Comparison of ENCODE assay signal across 28 cellular contexts in genomic region chr21:46347203-46347550, GRCh38.
"Had no signal": no experiment of that assay in that cellular context is flagged by ENCODE, and none has a peak within 500 bp of the region (broad histone marks: within the 10 kb centered on the region; RNA-seq: fewer than 3 reads in every experiment).

No MANE protein-coding gene starts in this region.

- H3K9me3 ChIP-seq: colonic mucosa, heart right ventricle, left lung, neutrophil, stomach, thyroid gland, upper lobe of left lung, vagina had no signal

- H3K27me3 ChIP-seq: colonic mucosa, heart right ventricle, left lung, neutrophil, stomach, thyroid gland, upper lobe of left lung, vagina had no signal

- H3K4me3 ChIP-seq: colonic mucosa, heart right ventricle, left lung, stomach, thyroid gland, upper lobe of left lung, vagina had no signal

- H3K27ac ChIP-seq: colonic mucosa, left lung, neutrophil, stomach, thyroid gland, upper lobe of left lung, vagina had no signal

- H3K9me3 Mint-ChIP-seq: activated naive CD4-positive, alpha-beta T cell treated with anti-CD3 and anti-CD28 coated beads for 36 hours; activated naive CD8-positive, alpha-beta T cell treated with anti-CD3 and anti-CD28 coated beads, Interleukin-2, amount 10 ng/mL, durations not matched to agents 7 days and 5 days; activated T-helper 1 cell treated with anti-CD3 and anti-CD28 coated beads, Interleukin-12 subunit alpha, Interleukin-12 subunit beta, Interleukin-2, Interleukin-4 antibody, amounts not matched to agents 30 ng/mL and 10 ng/mL and 1 ng/mL, durations not matched to agents 14 hours and 24 hours and 36 hours; effector memory CD8-positive, alpha-beta T cell; mesothelial cell of epicardium; naive B cell; nephron progenitor cell; stimulated activated naive B cell treated with anti-CD40 and anti-IgM and Interleukin-4, amounts not matched to agents 10 μg/mL and 1 μg/mL and 100 μg/mL, for 72 hours; T-helper 2 cell treated with Interferon-gamma antibody and Interleukin-4, amounts not matched to agents 5 μg/mL and 100 μg/mL, for 36 hours had no signal

- H3K4me1 ChIP-seq: colonic mucosa, left lung, stomach, thyroid gland, upper lobe of left lung, vagina had no signal

- DNase-seq: activated CD4-positive, alpha-beta T cell treated with anti-CD3 and anti-CD28 coated beads for 4 hours; activated CD4-positive, alpha-beta T cell treated with anti-CD3 and anti-CD28 coated beads, Interleukin-2, amount 50 U/mL, for 48 hours; activated CD8-positive, alpha-beta memory T cell treated with anti-CD3 and anti-CD28 coated beads, Interleukin-2, amount 50 U/mL, for 4 hours; activated effector memory CD4-positive, alpha-beta T cell treated with anti-CD3 and anti-CD28 coated beads, Interleukin-2, amount 50 U/mL, for 16 hours; activated naive CD4-positive, alpha-beta T cell treated with anti-CD3 and anti-CD28 coated beads for 36 hours; activated naive CD8-positive, alpha-beta T cell treated with anti-CD3 and anti-CD28 coated beads, Interleukin-2, amount 10 ng/mL, durations not matched to agents 7 days and 5 days; activated T-cell treated with anti-CD3 and anti-CD28 coated beads, Interleukin-2, amount 50 U/mL, for 1 hour; amniotic stem cell; cerebellar nuclear complex; colonic mucosa; effector memory CD8-positive, alpha-beta T cell; naive B cell; nephron progenitor cell; retina; stimulated activated CD4-positive, alpha-beta T cell treated with anti-CD3 and anti-CD28 coated beads, Interleukin-15, amount 100 ng/mL, for 24 hours; stimulated activated CD4-positive, alpha-beta T cell treated with anti-CD3 and anti-CD28 coated beads, Interleukin-2, amount 100 ng/mL, for 24 hours; stimulated activated naive B cell treated with anti-CD40 and anti-IgM and Interleukin-4, amounts not matched to agents 10 μg/mL and 1 μg/mL and 100 μg/mL, for 72 hours; stomach; T-helper 1 cell; thyroid gland had no signal

- ATAC-seq: effector memory CD8-positive, alpha-beta T cell; left lung; stimulated activated naive B cell treated with anti-CD40 and anti-IgM and Interleukin-4, amounts not matched to agents 10 μg/mL and 1 μg/mL and 100 μg/mL, for 72 hours had no signal

- H3K27ac Mint-ChIP-seq: activated naive CD4-positive, alpha-beta T cell treated with anti-CD3 and anti-CD28 coated beads for 36 hours; activated naive CD8-positive, alpha-beta T cell treated with anti-CD3 and anti-CD28 coated beads, Interleukin-2, amount 10 ng/mL, durations not matched to agents 7 days and 5 days; activated T-helper 1 cell treated with anti-CD3 and anti-CD28 coated beads, Interleukin-12 subunit alpha, Interleukin-12 subunit beta, Interleukin-2, Interleukin-4 antibody, amounts not matched to agents 30 ng/mL and 10 ng/mL and 1 ng/mL, durations not matched to agents 14 hours and 24 hours and 36 hours; effector memory CD8-positive, alpha-beta T cell; mesothelial cell of epicardium; stimulated activated naive B cell treated with anti-CD40 and anti-IgM and Interleukin-4, amounts not matched to agents 10 μg/mL and 1 μg/mL and 100 μg/mL, for 72 hours; T-helper 2 cell treated with Interferon-gamma antibody and Interleukin-4, amounts not matched to agents 5 μg/mL and 100 μg/mL, for 36 hours had no signal
